Comparison of ENCODE assay signal across 8 cellular contexts in genomic region chr2:11784747-11785610, GRCh38. TPM values are rescaled to one million over a fixed set of nuclear protein-coding genes. Genes with fewer than 3 reads are reported as not detected.
DNase-seq lines count a peak whose midpoint lies in the region; TF ChIP-seq lines count a peak whose summit lies in the region.

No MANE protein-coding gene starts in this region.

- no peaks in the 10 kb centered on the region for H3K4me1 Mint-ChIP-seq in mesothelial cell of epicardium

- DNase-seq in Daoy (ENCODE audit: low read depth) (peak; percentile 63), LNCaP clone FGC (ENCODE audit: low read depth) (no peak), activated T-cell treated with anti-CD3 and anti-CD28 coated beads for 1 hour (ENCODE audit: low read depth) (peak; percentile 40), epidermal melanocyte (ENCODE audit: insufficient read length, low spot score) (peak; percentile 64), mesothelial cell of epicardium (ENCODE audit: low spot score in 2 of 2, unreplicated experiment in 2 of 2) (peak; percentile 50 to 83), NCI-H2081 treated with DMSO at 0.1 percent for 48 hours (lab: John Stamatoyannopoulos, UW) (no peak), DMS153 treated with DMSO at 0.1 percent for 48 hours (lab: John Stamatoyannopoulos, UW; ENCODE audit: unreplicated experiment) (no peak)
- DNase-seq in stimulated activated naive CD4-positive, alpha-beta T cell (lab: John Stamatoyannopoulos, UW), result peak in 5 of 6 experiments; percentile 9 to 48 (median 22)

- H3K4me3 Mint-ChIP-seq in mesothelial cell of epicardium, result peak overlapping the region; percentile 58

- H3K27me3 Mint-ChIP-seq in mesothelial cell of epicardium (ENCODE audit: low read depth), result no peaks in the 10 kb centered on the region

- no peaks in the 10 kb centered on the region for H3K9me3 Mint-ChIP-seq in mesothelial cell of epicardium

- H3K36me3 Mint-ChIP-seq in mesothelial cell of epicardium, result peaks cover 45% of the 10 kb centered on the region

- H3K27ac Mint-ChIP-seq in mesothelial cell of epicardium, result no peak overlapping the region

- TF ChIP-seq CTCF in LNCaP clone FGC (IDR thresholded peaks at IDR 0.05; ENCODE audit: control insufficient read depth, extremely low read depth, insufficient read depth), result peak; percentile 81
- peak; percentile 96 for TF ChIP-seq CTCF in mesothelial cell of epicardium (IDR thresholded peaks at IDR 0.05; ENCODE audit: unreplicated experiment)

- H3K4me3 ChIP-seq in LNCaP clone FGC (ENCODE audit: low read depth, low read length), result no peak overlapping the region

RNA-seq across cellular contexts. Expression of gene LPIN1, which starts 38.5 kb away (rescaled TPM):
- total RNA-seq in Daoy (2014; rRNA removed; shearing (Covaris generic)), result 13.5 and 16.7 TPM in 2 replicates
- total RNA-seq in mesothelial cell of epicardium, result 34.9 to 36.6 TPM (median 36.1 TPM) in 3 replicates

Comparison
In these comparisons a context has a peak if more than half of its experiments do, and no peak if none do; other contexts are left out.
1. DNase-seq: peak in Daoy (single experiment), activated T-cell treated with anti-CD3 and anti-CD28 coated beads for 1 hour (single experiment), epidermal melanocyte (single experiment), mesothelial cell of epicardium (2 of 2) and stimulated activated naive CD4-positive, alpha-beta T cell (5 of 6); none in LNCaP clone FGC (single experiment), NCI-H2081 treated with DMSO at 0.1 percent for 48 hours (single experiment) and DMS153 treated with DMSO at 0.1 percent for 48 hours (single experiment).